ENCODE assay signal across 22 cellular contexts in the genomic region with DNA sequence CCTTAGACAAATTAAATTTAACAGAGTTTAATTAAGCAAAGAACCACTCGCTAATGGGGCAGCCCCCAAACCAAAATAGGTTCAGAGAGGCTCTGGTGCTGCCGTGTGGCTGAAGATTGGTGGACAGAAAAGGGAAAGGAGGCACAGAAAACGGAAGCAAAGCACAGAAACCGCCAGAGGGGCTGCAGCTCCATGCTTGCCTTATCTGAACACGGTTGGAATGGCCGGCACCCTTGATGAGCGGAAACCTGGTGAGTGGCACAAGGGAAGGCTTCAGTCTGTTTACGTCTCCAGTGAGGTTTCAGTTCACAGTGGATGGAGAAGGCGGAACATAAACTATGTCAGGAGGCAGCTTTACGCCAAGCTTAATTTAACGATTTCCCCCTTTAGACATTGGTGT. TPM values are rescaled to one million over a fixed set of nuclear protein-coding genes. Genes with fewer than 3 reads are reported as not detected.
DNase-seq lines count a peak whose midpoint lies in the region; ATAC-seq and TF ChIP-seq lines count a peak whose summit lies in the region.
"Had no signal": no experiment of that assay in that cellular context is flagged by ENCODE, and none has a peak within 500 bp of the region (broad histone marks: within the 10 kb centered on the region; RNA-seq: fewer than 3 reads in every experiment).

No MANE protein-coding gene starts in this region.

- WGBS in endodermal cell (ENCODE audit: insufficient coverage in 1 of 2, insufficient read length in 1 of 2), 2 experiments = 90 to 96% methylated on average over 11 of the region's 11 CpGs

- no peak overlapping the region for H3K9ac ChIP-seq in endodermal cell (ENCODE audit: extremely low read depth, low read length, poor library complexity, severe bottlenecking)

- H3K9me3 Mint-ChIP-seq in endodermal cell = no peaks in the 10 kb centered on the region
- H3K9me3 Mint-ChIP-seq: activated CD4-positive, alpha-beta memory T cell treated with anti-CD3 and anti-CD28 coated beads, Interleukin-2, amount 10 ng/mL, durations not matched to agents 7 days and 5 days; immature natural killer cell; nephron had no signal

- no peak overlapping the region for H3K27ac Mint-ChIP-seq in endodermal cell
- H3K27ac Mint-ChIP-seq: activated CD4-positive, alpha-beta memory T cell treated with anti-CD3 and anti-CD28 coated beads, Interleukin-2, amount 10 ng/mL, durations not matched to agents 7 days and 5 days; activated naive CD8-positive, alpha-beta T cell; immature natural killer cell had no signal

- no peak for TF ChIP-seq CTCF in HL-60 (IDR thresholded peaks at IDR 0.05; ENCODE audit: insufficient read depth, low read length)
- no peak for TF ChIP-seq CTCF in endodermal cell (conservative IDR thresholded peaks at IDR 0.05)

- no peak overlapping the region for H3K4me3 Mint-ChIP-seq in endodermal cell
- H3K4me3 Mint-ChIP-seq: activated CD4-positive, alpha-beta memory T cell treated with anti-CD3 and anti-CD28 coated beads, Interleukin-2, amount 10 ng/mL, durations not matched to agents 7 days and 5 days; activated naive CD8-positive, alpha-beta T cell; nephron had no signal

- H3K36me3 ChIP-seq in endodermal cell (ENCODE audit: control insufficient read depth, insufficient read depth, low read length) = no peaks in the 10 kb centered on the region
- H3K36me3 ChIP-seq: esophagus muscularis mucosa had no signal

- H3K27ac ChIP-seq in HL-60 (replicated peaks) = peak overlapping the region; percentile 10
- H3K27ac ChIP-seq in endodermal cell (ENCODE audit: low read depth, low read length) = no peak overlapping the region
- H3K27ac ChIP-seq: esophagus muscularis mucosa, VCaP had no signal

- H3K36me3 Mint-ChIP-seq in endodermal cell (ENCODE audit: low read depth) = no peaks in the 10 kb centered on the region
- H3K36me3 Mint-ChIP-seq: activated naive CD8-positive, alpha-beta T cell had no signal

- peaks cover 11% of the 10 kb centered on the region for H3K4me1 Mint-ChIP-seq in endodermal cell

- H3K4me3 ChIP-seq in HL-60 (replicated peaks; ENCODE audit: insufficient read depth, low read length) (peak overlapping the region; percentile 1; the same call in 1 of the 2 replicates), endodermal cell (ENCODE audit: low read length) (peak overlapping the region; percentile 11)
- H3K4me3 ChIP-seq: esophagus muscularis mucosa had no signal

- H3K9me3 ChIP-seq in endodermal cell (ENCODE audit: control insufficient read depth, low read length) = no peaks in the 10 kb centered on the region
- H3K9me3 ChIP-seq: esophagus muscularis mucosa had no signal

- DNase-seq in GDM1 (lab: John Stamatoyannopoulos, UW) (peak; percentile 91), HL-60 (ENCODE audit: low read depth in 1 of 2, low spot score in 1 of 2) (peak in 1 of 2 experiments; percentile 39), endodermal cell (peak; percentile 37), putamen (ENCODE audit: low spot score) (peak; percentile 4), NCI-H510A (lab: John Stamatoyannopoulos, UW) (no peak), NCI-H1417 (lab: John Stamatoyannopoulos, UW) (no peak), glomerular visceral epithelial cell (ENCODE audit: extremely low spot score) (no peak)
- DNase-seq: activated CD4-positive, alpha-beta memory T cell treated with anti-CD3 and anti-CD28 coated beads, Interleukin-2, amount 10 ng/mL, durations not matched to agents 7 days and 5 days; immature natural killer cell; NCI-H187 treated with DMSO at 0.1 percent for 48 hours; NK-92 treated with Interleukin-12 subunit alpha and Interleukin-12 subunit beta, amount 100 ng/mL, for 24 hours had no signal

- H3K27me3 Mint-ChIP-seq in endodermal cell (ENCODE audit: insufficient read depth) = peaks cover 2% of the 10 kb centered on the region

- H3K27me3 ChIP-seq in HL-60 (ENCODE audit: insufficient read depth, poor library complexity, severe bottlenecking) (no peaks in the 10 kb centered on the region), endodermal cell (ENCODE audit: control insufficient read depth, insufficient read depth, low read length, poor library complexity, severe bottlenecking) (no peaks in the 10 kb centered on the region)
- H3K27me3 ChIP-seq: dorsolateral prefrontal cortex, esophagus muscularis mucosa had no signal

- ATAC-seq in HG02981 (IDR thresholded peaks at IDR 0.05; ENCODE audit: unreplicated experiment) = no peak
- ATAC-seq: right cardiac atrium had no signal

- H3K4me1 ChIP-seq in endodermal cell (ENCODE audit: control insufficient read depth, insufficient read depth, low read length) = peaks cover 9% of the 10 kb centered on the region
- H3K4me1 ChIP-seq: esophagus muscularis mucosa had no signal

RNA-seq across cellular contexts. Expression of a gene that starts 5.2 kb away (rescaled TPM):
- total RNA-seq in endodermal cell = not detected
- not detected for polyA plus RNA-seq in endodermal cell (2013, experiment 1 of 2)
- polyA plus RNA-seq in endodermal cell (2013, experiment 2 of 2) = not detected
- total RNA-seq: dorsolateral prefrontal cortex, esophagus muscularis mucosa, G401, lower leg skin, MCF 10A, subcutaneous adipose tissue had no signal

RNA-seq across cellular contexts. Expression of a gene that starts 22.6 kb away (rescaled TPM):
- not detected for total RNA-seq in endodermal cell
- 0.36 TPM for polyA plus RNA-seq in endodermal cell (2013, experiment 1 of 2)
- not detected for polyA plus RNA-seq in endodermal cell (2013, experiment 2 of 2)
- total RNA-seq: G401, MCF 10A had no signal
- polyA plus RNA-seq: immature natural killer cell had no signal

RNA-seq across cellular contexts. Expression of a gene that starts 44.0 kb away (rescaled TPM):
- not detected for total RNA-seq in endodermal cell
- polyA plus RNA-seq in endodermal cell (2013, experiment 1 of 2) = not detected
- 0.25 TPM for polyA plus RNA-seq in endodermal cell (2013, experiment 2 of 2)

RNA-seq across cellular contexts. Expression of a gene that starts 50.2 kb away (rescaled TPM):
- total RNA-seq in endodermal cell = 100 to 1,000 TPM in 1 of 2 donors, 10 to 100 TPM in 1; 69.9 to 109 TPM
- polyA plus RNA-seq in endodermal cell (2013, experiment 1 of 2) = 101 TPM
- polyA plus RNA-seq in endodermal cell (2013, experiment 2 of 2) = 99.7 TPM

RNA-seq across cellular contexts. Expression of a gene that starts 58.1 kb away (rescaled TPM):
- not detected for total RNA-seq in endodermal cell
- polyA plus RNA-seq in endodermal cell (2013, experiment 1 of 2) = not detected
- not detected for polyA plus RNA-seq in endodermal cell (2013, experiment 2 of 2)
- total RNA-seq: G401, right cardiac atrium had no signal
- polyA plus RNA-seq: right cardiac atrium had no signal

Comparison
In these comparisons a context has a peak if more than half of its experiments do, and no peak if none do; other contexts are left out.
1. DNase-seq: peak in GDM1 (single experiment), endodermal cell (single experiment) and putamen (single experiment); none in NCI-H510A (single experiment), NCI-H1417 (0 of 3) and glomerular visceral epithelial cell (single experiment).